In the genomic region with DNA sequence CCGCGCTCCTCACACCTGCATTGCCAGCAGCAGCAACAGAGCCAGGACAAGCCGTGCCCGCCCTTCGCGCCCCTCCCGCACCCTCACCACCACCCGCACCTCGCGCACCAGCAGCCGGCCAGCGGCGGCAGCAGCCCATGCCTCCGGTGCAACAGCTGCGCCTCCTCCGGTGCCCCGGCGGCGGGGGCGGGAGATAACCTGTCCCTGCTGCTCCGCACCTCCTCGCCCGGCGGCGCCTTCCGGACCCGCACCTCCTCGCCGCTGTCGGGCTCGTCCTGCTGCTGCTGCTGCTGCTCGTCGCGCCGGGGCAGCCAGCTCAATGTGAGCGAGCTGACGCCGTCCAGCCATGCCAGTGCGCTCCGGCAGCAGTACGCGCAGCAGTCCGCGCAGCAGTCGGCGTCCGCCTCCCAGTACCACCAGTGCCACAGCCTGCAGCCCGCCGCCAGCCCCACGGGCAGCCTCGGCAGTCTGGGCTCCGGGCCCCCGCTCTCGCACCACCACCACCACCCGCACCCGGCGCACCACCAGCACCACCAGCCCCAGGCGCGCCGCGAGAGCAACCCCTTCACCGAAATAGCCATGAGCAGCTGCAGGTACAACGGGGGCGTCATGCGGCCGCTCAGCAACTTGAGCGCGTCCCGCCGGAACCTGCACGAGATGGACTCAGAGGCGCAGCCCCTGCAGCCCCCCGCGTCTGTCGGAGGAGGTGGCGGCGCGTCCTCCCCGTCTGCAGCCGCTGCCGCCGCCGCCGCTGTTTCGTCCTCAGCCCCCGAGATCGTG, we compare ENCODE assay signal across 8 cellular contexts. TPM values are rescaled to one million over a fixed set of nuclear protein-coding genes. Genes with fewer than 3 reads are reported as not detected.
DNase-seq lines count a peak whose midpoint lies in the region; ATAC-seq and TF ChIP-seq lines count a peak whose summit lies in the region.
"Had no signal": no experiment of that assay in that cellular context is flagged by ENCODE, and none has a peak within 500 bp of the region (broad histone marks: within the 10 kb centered on the region; RNA-seq: fewer than 3 reads in every experiment).

No MANE protein-coding gene starts in this region.

- no peak overlapping the region for H2AFZ ChIP-seq in fibroblast of lung (ENCODE audit: low read length)

- H3K36me3 ChIP-seq in fibroblast of lung (ENCODE audit: control insufficient read depth, insufficient read depth, low read length) (no peaks in the 10 kb centered on the region), ovary (no peaks in the 10 kb centered on the region)

- no peaks in the 10 kb centered on the region for H3K4me1 ChIP-seq in fibroblast of lung (ENCODE audit: control insufficient read depth, extremely low read depth, insufficient read depth, low read length)
- H3K4me1 ChIP-seq in ovary (ENCODE audit: insufficient read depth): peaks cover 3% of the 10 kb centered on the region

- H3K4me3 ChIP-seq in fibroblast of lung (replicated peaks in 1 of 4; ENCODE audit: control extremely low read depth in 1 of 4, insufficient read depth in 1 of 4, low read depth in 3 of 4, low read length in 4 of 4) (peak overlapping the region; percentile 10 to 59 (median 32)), ovary (peak overlapping the region; percentile 37)

- H3K4me2 ChIP-seq in fibroblast of lung (ENCODE audit: extremely low read depth, insufficient read depth, low read length): peak overlapping the region; percentile 25

- peak; percentile 47 for DNase-seq in GM13977 (ENCODE audit: low spot score)
- DNase-seq in NCI-H526 treated with DMSO at 0.1 percent for 48 hours (lab: John Stamatoyannopoulos, UW): peak; percentile 10
- DNase-seq in fibroblast of lung (ENCODE audit: low read depth in 2 of 2): peak; percentile 34 to 46
- peak in 3 of 5 donors; percentile 10 to 29 (median 20) for DNase-seq in ovary
- no peak for DNase-seq in NCI-H1930 (lab: John Stamatoyannopoulos, UW)

- no peak for TF ChIP-seq EP300 in ovary (IDR thresholded peaks at IDR 0.05)

- H4K20me1 ChIP-seq in fibroblast of lung (ENCODE audit: control insufficient read depth, extremely low read depth, insufficient read depth, low read length): no peaks in the 10 kb centered on the region

- ATAC-seq in GM21723 (IDR thresholded peaks at IDR 0.05; ENCODE audit: unreplicated experiment): peak; percentile 28
- no peak for ATAC-seq in activated CD4-positive, CD25-positive, alpha-beta regulatory T cell treated with anti-CD3 and anti-CD28 coated beads, Interleukin-2, amount 50 U/mL, for 24 hours

- no peak overlapping the region for H3K27ac ChIP-seq in fibroblast of lung (ENCODE audit: insufficient read depth, low read length)
- H3K27ac ChIP-seq in ovary: no peak overlapping the region

- WGBS in ovary, 3 donors: 0 to 1% (median 0%) methylated on average over 61 to 87 of the region's 87 CpGs

- intact Hi-C loops in ovary (cut with DNase I): no loop called here

- no peak overlapping the region for H3K9ac ChIP-seq in fibroblast of lung (ENCODE audit: insufficient read depth, low read length)

- H3K27me3 ChIP-seq in fibroblast of lung (ENCODE audit: control insufficient read depth, insufficient read depth, low read length) (peaks cover 31% of the 10 kb centered on the region), ovary (no peaks in the 10 kb centered on the region)

- in situ Hi-C loops in GM13977 (cut with MboI; ENCODE audit: low pct_unique_long_range_greater_than_20kb, low sequenced_read_pairs, unreplicated experiment): no loop called here

- no peaks in the 10 kb centered on the region for H3K79me2 ChIP-seq in fibroblast of lung (ENCODE audit: control insufficient read depth, insufficient read depth, low read length)

- TF ChIP-seq CTCF in GM13977 (IDR thresholded peaks at IDR 0.05; ENCODE audit: extremely low read depth, insufficient read depth, missing control alignments) (no peak), fibroblast of lung (conservative IDR thresholded peaks at IDR 0.05 in 1 of 2, IDR thresholded peaks at IDR 0.05 in 1 of 2; ENCODE audit: low read depth in 1 of 2, low read length in 2 of 2) (no peak), ovary (IDR thresholded peaks at IDR 0.05) (no peak)

- no peak for TF ChIP-seq POLR2A in ovary (IDR thresholded peaks at IDR 0.05)

- H3K9me3 ChIP-seq in fibroblast of lung (ENCODE audit: control insufficient read depth, insufficient read depth, low read depth, low read length) (no peaks in the 10 kb centered on the region), ovary (no peaks in the 10 kb centered on the region)

RNA-seq across cellular contexts. Expression of gene KCNN2, which starts 0.5 kb away (rescaled TPM):
- total RNA-seq in fibroblast of lung: 0.50 TPM in 1 of 2 replicates, not detected in the other
- polyA plus RNA-seq in fibroblast of lung: 0.08 and 1.2 TPM in 2 replicates
- polyA plus RNA-seq in fibroblast of lung (2012): 0.20 and 1.0 TPM in 2 replicates
- polyA minus RNA-seq in fibroblast of lung (ENCODE audit: low replicate concordance): not detected in 2 replicates
- total RNA-seq in ovary: 1 to 10 TPM in 3 of 7 donors, under 1 TPM in 4; 0.48 to 1.6 (median 0.96) TPM
- polyA plus RNA-seq in ovary: 1 to 10 TPM in 1 of 2 donors, under 1 TPM in 1; 0.68 to 1.5 TPM
- total RNA-seq: T-helper 2 cell treated with Interferon-gamma antibody and Interleukin-4, amounts not matched to agents 100 ng/mL and 5 ng/mL, for 36 hours had no signal

Comparison
In these comparisons a context has a peak if more than half of its experiments do, and no peak if none do; other contexts are left out.
1. DNase-seq: peak in GM13977 (single experiment), NCI-H526 treated with DMSO at 0.1 percent for 48 hours (single experiment), fibroblast of lung (2 of 2) and ovary (3 of 5); none in NCI-H1930 (0 of 2).